9 cellular contexts compared by ENCODE assay signal in genomic region chr2:231100321-231100720, GRCh38. TPM values are rescaled to one million over a fixed set of nuclear protein-coding genes. Genes with fewer than 3 reads are reported as not detected.
"Had no signal": no experiment of that assay in that cellular context is flagged by ENCODE, and none has a peak within 500 bp of the region (broad histone marks: within the 10 kb centered on the region; RNA-seq: fewer than 3 reads in every experiment).

No MANE protein-coding gene starts in this region.

RNA-seq across cellular contexts. Expression of gene HTR2B, which starts 24.5 kb away (rescaled TPM):
- total RNA-seq: activated CD4-positive, alpha-beta memory T cell treated with anti-CD3 and anti-CD28 coated beads for 36 hours; activated naive CD4-positive, alpha-beta T cell treated with anti-CD3 and anti-CD28 coated beads for 36 hours; activated naive CD4-positive, alpha-beta T cell treated with anti-CD3 and anti-CD28 coated beads, Interleukin-2, amount 50 U/mL, for 72 hours; activated T-helper 1 cell treated with anti-CD3 and anti-CD28 coated beads, Interleukin-12 subunit alpha, Interleukin-12 subunit beta, Interleukin-2, Interleukin-4 antibody, amounts not matched to agents 30 ng/mL and 10 ng/mL and 1 ng/mL, durations not matched to agents 14 hours and 24 hours and 36 hours; body of pancreas; PC-9; Right ventricle myocardium inferior; T-helper 17 cell; WTC11 had no signal
